ENCODE assay signal across 18 cellular contexts in genomic region chr11:35010656-35011055, GRCh38.
DNase-seq lines count a peak whose midpoint lies in the region; ATAC-seq and TF ChIP-seq lines count a peak whose summit lies in the region.
"Had no signal": no experiment of that assay in that cellular context is flagged by ENCODE, and none has a peak within 500 bp of the region (broad histone marks: within the 10 kb centered on the region; RNA-seq: fewer than 3 reads in every experiment).

No MANE protein-coding gene starts in this region.

- H3K4me3 Mint-ChIP-seq in MCF 10A (ENCODE audit: unreplicated experiment): no peak overlapping the region
- no peak overlapping the region for H3K4me3 Mint-ChIP-seq in WTC11

- no peak overlapping the region for H4K8ac ChIP-seq in mesendoderm (ENCODE audit: low read depth, low read length)

- no peak overlapping the region for H3K18ac ChIP-seq in mesendoderm (ENCODE audit: low read length)

- peaks cover 22% of the 10 kb centered on the region for H3K4me1 ChIP-seq in mammary epithelial cell (ENCODE audit: insufficient read depth, low read length)
- peaks cover 8% of the 10 kb centered on the region for H3K4me1 ChIP-seq in mesendoderm (ENCODE audit: control insufficient read depth, low read depth, low read length)

- no peaks in the 10 kb centered on the region for H3K9me3 Mint-ChIP-seq in MCF 10A (ENCODE audit: unreplicated experiment)
- no peaks in the 10 kb centered on the region for H3K9me3 Mint-ChIP-seq in WTC11

- H3K56ac ChIP-seq in mesendoderm (ENCODE audit: low read length): no peak overlapping the region

- no peak overlapping the region for H3K23ac ChIP-seq in mesendoderm (ENCODE audit: low read length)

- H3K4me3 ChIP-seq in mammary epithelial cell (replicated peaks in 1 of 3; ENCODE audit: insufficient read depth in 1 of 3, low read depth in 2 of 3, low read length in 3 of 3) (no peak overlapping the region), mesendoderm (ENCODE audit: low read length) (no peak overlapping the region)
- H3K4me3 ChIP-seq: BLaER1 treated with 17β-estradiol and CSF1 and Interleukin-3, amounts not matched to agents 10 nM and 100 nM; GM12878; GM23248 had no signal

- H3K9ac ChIP-seq in mammary epithelial cell (ENCODE audit: insufficient read depth, low read length) (no peak overlapping the region), mesendoderm (ENCODE audit: low read length) (no peak overlapping the region)
- H3K9ac ChIP-seq: BLaER1 treated with 17β-estradiol and CSF1 and Interleukin-3, amounts not matched to agents 10 nM and 100 nM; GM23248 had no signal

- H2AK5ac ChIP-seq in mesendoderm (ENCODE audit: low read length): no peak overlapping the region

- H3K27ac Mint-ChIP-seq in MCF 10A (ENCODE audit: low read depth, unreplicated experiment) (no peak overlapping the region), WTC11 (no peak overlapping the region)

- dilution Hi-C loops in mammary epithelial cell (cut with HindIII; ENCODE audit: low sequenced_read_pairs): no loop called here

- POLR2A ChIA-PET in MCF 10A (lab: Yijun Ruan, JAX): interaction anchor here (1.1 to 5.1 kb wide), 9 partner anchors 10 to 357 kb away, joined by 3 to 61 read pairs (median 9); partner anchors contain the start of gene CD44
- POLR2A ChIA-PET in WTC11 (lab: Charles Lee): no interaction called here

- no peak overlapping the region for H2BK120ac ChIP-seq in mesendoderm (ENCODE audit: low read depth, low read length)

- no peaks in the 10 kb centered on the region for H3K27me3 ChIP-seq in mammary epithelial cell (ENCODE audit: insufficient read depth, low read length)
- no peaks in the 10 kb centered on the region for H3K27me3 ChIP-seq in mesendoderm (ENCODE audit: insufficient read depth, low read length, poor library complexity)
- H3K27me3 ChIP-seq: BLaER1 treated with 17β-estradiol and CSF1 and Interleukin-3, amounts not matched to agents 10 nM and 100 nM had no signal

- in situ Hi-C loops in mammary epithelial cell (cut with MboI; ENCODE audit: low sequenced_read_pairs in 2 of 2): no loop called here
- in situ Hi-C loops in KBM-7 (cut with MboI; ENCODE audit: low pct_unique_long_range_greater_than_20kb, low sequenced_read_pairs): no loop called here

- 87% methylated on average over 5 of the region's 5 CpGs for WGBS in mammary epithelial cell (ENCODE audit: low coverage, missing lambda C conversion rate)
- no CpG with 5 or more reads among the region's 5 CpGs for WGBS in mesendoderm (ENCODE audit: extremely low coverage, insufficient coverage, low lambda C conversion rate)

- BruUV-seq in mammary epithelial cell (replicated peaks; lab: Mats Ljungman, UMichigan) (no TSS peak), MCF 10A (replicated peaks; lab: Mats Ljungman, UMichigan) (no TSS peak)

- H3K4ac ChIP-seq in mesendoderm (ENCODE audit: low read depth, low read length): no peak overlapping the region

- H3K79me1 ChIP-seq in mesendoderm (ENCODE audit: low read length): no peaks in the 10 kb centered on the region

- H2BK5ac ChIP-seq in mesendoderm (ENCODE audit: low read length): no peak overlapping the region

- peaks cover 20% of the 10 kb centered on the region for H3K4me1 Mint-ChIP-seq in MCF 10A (ENCODE audit: insufficient read depth, unreplicated experiment)
- peaks cover 20% of the 10 kb centered on the region for H3K4me1 Mint-ChIP-seq in WTC11

- H2BK15ac ChIP-seq in mesendoderm (replicated peaks; ENCODE audit: low read depth): no peak overlapping the region

- DNase-seq in mammary epithelial cell (no peak), MCF 10A (ENCODE audit: unreplicated experiment) (no peak), WTC11 (ENCODE audit: low spot score) (no peak), mesendoderm (peak; percentile 36), SIG-M5 treated with dmso at 0.1 percent for 504 hours (lab: John Stamatoyannopoulos, UW; ENCODE audit: unreplicated experiment) (no peak), KBM-7 (no peak), mesenteric fat pad (ENCODE audit: low spot score) (no peak)
- no peak for DNase-seq in activated CD8-positive, alpha-beta memory T cell treated with anti-CD3 and anti-CD28 coated beads for 24 hours
- DNase-seq: DND-41, KG1, NCI-H1436, NCI-H2029, NCI-H510A treated with DMSO at 0.1 percent for 48 hours, NCI-H82, SIG-M5 had no signal

- CTCF ChIA-PET in mammary epithelial cell (lab: Charles Lee; ENCODE audit: low non-redundant PET): no interaction called here
- CTCF ChIA-PET in MCF 10A (lab: Yijun Ruan, JAX): interaction anchor here (0.6 to 2.4 kb wide), 5 partner anchors 19 to 222 kb away, joined by 3 to 16 read pairs (median 4); no protein-coding TSS in a partner anchor
- CTCF ChIA-PET in WTC11 (lab: Charles Lee): interaction anchor here (1.0 kb wide), 1 partner anchor 295 kb away, joined by 6 read pairs; no protein-coding TSS in a partner anchor

- no peak for TF ChIP-seq CTCF in mammary epithelial cell (conservative IDR thresholded peaks at IDR 0.05 in 1 of 2, IDR thresholded peaks at IDR 0.05 in 1 of 2; ENCODE audit: extremely low read depth in 1 of 2, insufficient read depth in 1 of 2, low read depth in 1 of 2, low read length in 2 of 2)
- TF ChIP-seq CTCF in MCF 10A (IDR thresholded peaks at IDR 0.05; ENCODE audit: unreplicated experiment): no peak
- TF ChIP-seq CTCF in WTC11 (IDR thresholded peaks at IDR 0.05): no peak

- no peak overlapping the region for H4K5ac ChIP-seq in mesendoderm (ENCODE audit: low read length)

- H3K79me2 ChIP-seq in mammary epithelial cell (ENCODE audit: insufficient read depth, low read length) (no peaks in the 10 kb centered on the region), mesendoderm (ENCODE audit: control insufficient read depth, insufficient read depth, low read length) (no peaks in the 10 kb centered on the region)

- no peaks in the 10 kb centered on the region for H3K36me3 Mint-ChIP-seq in MCF 10A (ENCODE audit: insufficient read depth, unreplicated experiment)
- H3K36me3 Mint-ChIP-seq in WTC11: no peaks in the 10 kb centered on the region

- H3K9me3 ChIP-seq in mammary epithelial cell (replicated peaks; ENCODE audit: insufficient read depth, low read length): no peaks in the 10 kb centered on the region

- peak; percentile 70 for ATAC-seq in WTC11
- ATAC-seq: GM12878 had no signal

- no peak overlapping the region for H2AFZ ChIP-seq in mammary epithelial cell (ENCODE audit: low read depth, low read length)
- H2AFZ ChIP-seq: GM23248 had no signal

- H3K27ac ChIP-seq in mammary epithelial cell (ENCODE audit: insufficient read depth, low read depth, low read length): peak overlapping the region; percentile 84
- no peak overlapping the region for H3K27ac ChIP-seq in mesendoderm (ENCODE audit: low read depth, low read length)
- H3K27ac ChIP-seq: BLaER1 treated with 17β-estradiol and CSF1 and Interleukin-3, amounts not matched to agents 10 nM and 100 nM had no signal

- H3K36me3 ChIP-seq in mammary epithelial cell (ENCODE audit: insufficient read depth, low read length) (no peaks in the 10 kb centered on the region), mesendoderm (ENCODE audit: control insufficient read depth, insufficient read depth, low read length) (no peaks in the 10 kb centered on the region)
- H3K36me3 ChIP-seq: BLaER1 treated with 17β-estradiol and CSF1 and Interleukin-3, amounts not matched to agents 10 nM and 100 nM had no signal

- H3K4me2 ChIP-seq in mammary epithelial cell (ENCODE audit: insufficient read depth, low read depth, low read length): no peak overlapping the region
- no peak overlapping the region for H3K4me2 ChIP-seq in mesendoderm (ENCODE audit: low read length)
- H3K4me2 ChIP-seq: BLaER1 treated with 17β-estradiol and CSF1 and Interleukin-3, amounts not matched to agents 10 nM and 100 nM had no signal

- intact Hi-C loops in mammary epithelial cell (cut with micrococcal nuclease): no loop called here
- intact Hi-C loops in MCF 10A (cut with micrococcal nuclease): no loop called here

- no peaks in the 10 kb centered on the region for H4K20me1 ChIP-seq in mammary epithelial cell (ENCODE audit: insufficient read depth, low read length)
- H4K20me1 ChIP-seq: BLaER1 treated with 17β-estradiol and CSF1 and Interleukin-3, amounts not matched to agents 10 nM and 100 nM had no signal

- H3K27me3 Mint-ChIP-seq in MCF 10A (ENCODE audit: insufficient read depth, unreplicated experiment) (no peaks in the 10 kb centered on the region), WTC11 (ENCODE audit: low read depth) (no peaks in the 10 kb centered on the region)

TF ChIP-seq in WTC11, 78 proteins besides CTCF, POLR2A, EP300 and RAD21:
- TF ChIP-seq ATF1 (CRISPR knock-in tag; IDR thresholded peaks at IDR 0.05) (no peak), MLX (CRISPR knock-in tag; IDR thresholded peaks at IDR 0.05) (no peak)
